Comparison of ENCODE assay signal across 20 cellular contexts in the genomic region with DNA sequence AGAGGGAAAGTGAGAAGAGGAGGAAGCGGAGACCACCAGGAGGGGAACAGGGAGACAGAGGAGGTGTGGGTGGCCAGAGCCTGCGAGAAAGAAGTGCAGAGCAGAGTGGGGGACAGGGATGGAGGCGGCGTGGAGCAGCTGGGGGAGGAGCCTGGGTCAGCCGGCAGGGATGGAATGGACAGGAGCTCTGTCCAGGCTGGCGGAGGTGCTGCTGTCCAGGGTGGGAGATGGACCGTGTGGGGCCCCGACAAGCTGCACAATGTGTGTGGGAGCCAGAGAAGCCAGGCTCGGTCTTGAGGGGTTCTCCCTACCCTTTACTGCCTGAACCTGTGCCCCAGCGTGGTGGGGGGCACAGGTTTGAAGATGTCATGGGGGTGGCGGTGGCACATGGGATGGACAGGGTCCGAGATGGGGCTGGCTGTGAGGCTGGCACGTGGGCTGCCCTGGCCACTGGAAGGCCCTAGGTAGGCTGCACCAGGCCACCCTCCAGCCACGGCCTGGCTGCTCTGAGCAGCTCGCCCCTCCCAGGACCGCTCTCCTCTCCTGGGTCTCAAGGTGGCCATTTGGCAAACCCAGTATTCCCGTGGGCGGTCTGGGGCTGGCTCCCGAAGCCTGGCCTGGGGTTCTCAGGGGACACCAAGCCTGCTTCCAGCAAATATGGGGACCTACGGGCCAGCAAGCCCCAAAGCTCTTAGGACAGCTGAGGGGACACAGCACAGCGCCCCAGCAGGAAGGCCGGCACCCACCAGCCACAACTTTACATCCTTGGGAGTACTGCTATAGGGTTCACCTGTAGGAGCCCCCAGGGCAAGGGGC. TPM values are rescaled to one million over a fixed set of nuclear protein-coding genes. Genes with fewer than 3 reads are reported as not detected.
DNase-seq lines count a peak whose midpoint lies in the region; ATAC-seq, FAIRE-seq and TF ChIP-seq lines count a peak whose summit lies in the region.
"Had no signal": no experiment of that assay in that cellular context is flagged by ENCODE, and none has a peak within 500 bp of the region (broad histone marks: within the 10 kb centered on the region; RNA-seq: fewer than 3 reads in every experiment).

No MANE protein-coding gene starts in this region.

- CTCF ChIA-PET in OCI-LY7 (lab: Charles Lee; ENCODE audit: unreplicated experiment) = no interaction called here
- CTCF ChIA-PET in HepG2 (lab: Yijun Ruan, JAX; ENCODE audit: low intra/inter-chr PET ratio, low total read pairs) = no interaction called here

- POLR2A ChIA-PET in OCI-LY7 (lab: Charles Lee) (interaction anchor here (0.6 kb wide), 1 partner anchor 503 kb away, joined by 3 read pairs; no protein-coding TSS in a partner anchor), HepG2 (lab: Yijun Ruan, JAX) (no interaction called here)

- TF ChIP-seq EP300 in HepG2 (IDR thresholded peaks at IDR 0.05; ENCODE audit: low read depth in 2 of 2, low read length in 2 of 2) = no peak
- no peak for TF ChIP-seq EP300 in HepG2 (CRISPR knock-in tag; IDR thresholded peaks at IDR 0.05; ENCODE audit: borderline replicate concordance)
- TF ChIP-seq EP300 in suprapubic skin (IDR thresholded peaks at IDR 0.05) = no peak

- H3K27me3 ChIP-seq in heart left ventricle (no peaks in the 10 kb centered on the region), body of pancreas (no peaks in the 10 kb centered on the region), osteoblast (ENCODE audit: insufficient read depth, low read length) (no peaks in the 10 kb centered on the region), HepG2 (ENCODE audit: control insufficient read depth in 1 of 2, insufficient read depth in 2 of 2, low read length in 2 of 2) (peaks cover 18 to 85% of the 10 kb centered on the region in 2 experiments), suprapubic skin (peaks cover 3% of the 10 kb centered on the region)
- H3K27me3 ChIP-seq: BLaER1 treated with 17β-estradiol and CSF1 and Interleukin-3, amounts not matched to agents 10 nM and 100 nM had no signal

- BruUV-seq in OCI-LY7 (replicated peaks; lab: Mats Ljungman, UMichigan) (no TSS peak), HepG2 (replicated peaks; lab: Mats Ljungman, UMichigan) (no TSS peak)

- TF ChIP-seq CTCF in heart left ventricle (IDR thresholded peaks at IDR 0.05) (no peak), OCI-LY7 (conservative IDR thresholded peaks at IDR 0.05; ENCODE audit: low read length) (0 out of 2 replicates have a peak, but pooled peaks have one; percentile 13), body of pancreas (IDR thresholded peaks at IDR 0.05) (no peak), osteoblast (IDR thresholded peaks at IDR 0.05; ENCODE audit: extremely low read depth, low read depth, low read length) (no peak), HepG2 (CRISPR knock-in tag; IDR thresholded peaks at IDR 0.05) (no peak), suprapubic skin (IDR thresholded peaks at IDR 0.05) (no peak)

- no peak overlapping the region for H3K27ac ChIP-seq in heart left ventricle
- no peak overlapping the region for H3K27ac ChIP-seq in OCI-LY7 (ENCODE audit: low read depth, low read length, poor library complexity, severe bottlenecking)
- H3K27ac ChIP-seq in body of pancreas = no peak overlapping the region
- no peak overlapping the region for H3K27ac ChIP-seq in osteoblast (ENCODE audit: low read depth, low read length)
- H3K27ac ChIP-seq in HepG2 (ENCODE audit: extremely low read length, insufficient read depth, low read length) = no peak overlapping the region
- no peak overlapping the region for H3K27ac ChIP-seq in suprapubic skin
- H3K27ac ChIP-seq: BLaER1 treated with 17β-estradiol and CSF1 and Interleukin-3, amounts not matched to agents 10 nM and 100 nM had no signal

- H2AFZ ChIP-seq in OCI-LY7 (ENCODE audit: low read length) (no peak overlapping the region), osteoblast (ENCODE audit: low read length) (no peak overlapping the region), HepG2 (ENCODE audit: low read length) (no peak overlapping the region)

- peak; percentile 63 for DNase-seq in Right ventricle myocardium inferior (ENCODE audit: missing footprints)
- no peak for DNase-seq in heart left ventricle
- DNase-seq in OCI-LY7 (ENCODE audit: low spot score) = no peak
- no peak for DNase-seq in body of pancreas
- peak; percentile 88 for DNase-seq in osteoblast (ENCODE audit: insufficient read length, low spot score, missing footprints)
- no peak for DNase-seq in HepG2 (ENCODE audit: low spot score)
- DNase-seq in suprapubic skin (ENCODE audit: low spot score in 2 of 2) = no peak
- DNase-seq: Calu3, DMS79 treated with DMSO at 0.1 percent for 48 hours, EL, H9, KBM-7 had no signal

- TF ChIP-seq RAD21 in HepG2 (CRISPR knock-in tag; IDR thresholded peaks at IDR 0.05) = no peak

- H3K4me2 ChIP-seq in OCI-LY7 (ENCODE audit: low read length) (no peak overlapping the region), osteoblast (ENCODE audit: insufficient read depth, low read length) (no peak overlapping the region), HepG2 (ENCODE audit: low read depth, low read length) (no peak overlapping the region)
- H3K4me2 ChIP-seq: BLaER1 treated with 17β-estradiol and CSF1 and Interleukin-3, amounts not matched to agents 10 nM and 100 nM had no signal

- WGBS in heart left ventricle, 4 donors = 70 to 80% (median 74%) methylated on average over 13 to 22 of the region's 22 CpGs
- WGBS in body of pancreas, 2 donors = 72 to 79% methylated on average over 12 to 22 of the region's 22 CpGs
- WGBS in HepG2 (ENCODE audit: low lambda C conversion rate) = 32% methylated on average over 8 of the region's 22 CpGs
- WGBS in suprapubic skin = 83% methylated on average over 21 of the region's 22 CpGs

- H3K9me2 ChIP-seq in OCI-LY7 (ENCODE audit: insufficient read depth, low read length) = no peaks in the 10 kb centered on the region

- no peak overlapping the region for H3K9ac ChIP-seq in HepG2 (ENCODE audit: insufficient read depth, low read depth, low read length)
- H3K9ac ChIP-seq: BLaER1 treated with 17β-estradiol and CSF1 and Interleukin-3, amounts not matched to agents 10 nM and 100 nM had no signal

- H4K20me1 ChIP-seq in OCI-LY7 (ENCODE audit: insufficient read depth, low read length) = no peaks in the 10 kb centered on the region
- no peaks in the 10 kb centered on the region for H4K20me1 ChIP-seq in osteoblast (ENCODE audit: insufficient read depth, low read length)
- H4K20me1 ChIP-seq in HepG2 (ENCODE audit: insufficient read depth, low read length) = no peaks in the 10 kb centered on the region

- intact Hi-C loops in Right ventricle myocardium inferior (cut with DNase I) (no loop called here), heart left ventricle (cut with DNase I) (loop anchor here in 2 of 10 donors (5.0 to 10.0 kb wide), 2 partner anchors 329 to 332 kb away; no protein-coding TSS in a partner anchor), OCI-LY7 (cut with micrococcal nuclease; ENCODE audit: unreplicated experiment) (no loop called here), body of pancreas (cut with DNase I) (loop anchor here (10.0 kb wide), 1 partner anchor 332 kb away; no protein-coding TSS in a partner anchor), HepG2 (cut with micrococcal nuclease; ENCODE audit: unreplicated experiment) (no loop called here)

- TF ChIP-seq POLR2A in heart left ventricle (IDR thresholded peaks at IDR 0.05) (no peak), body of pancreas (IDR thresholded peaks at IDR 0.05) (no peak), HepG2 (IDR thresholded peaks at IDR 0.05; ENCODE audit: insufficient read depth in 1 of 2, low read depth in 2 of 2, low read length in 2 of 2) (no peak), suprapubic skin (IDR thresholded peaks at IDR 0.05) (no peak)

- peaks cover 0 to 6% (median 0%) of the 10 kb centered on the region in 12 donors for H3K4me1 ChIP-seq in heart left ventricle
- no peaks in the 10 kb centered on the region for H3K4me1 ChIP-seq in OCI-LY7 (ENCODE audit: insufficient read depth, low read length, poor library complexity, severe bottlenecking)
- no peaks in the 10 kb centered on the region for H3K4me1 ChIP-seq in body of pancreas
- H3K4me1 ChIP-seq in osteoblast (ENCODE audit: insufficient read depth, low read length) = no peaks in the 10 kb centered on the region
- peaks cover 8% of the 10 kb centered on the region; the same call in 1 of the 2 replicates for H3K4me1 ChIP-seq in HepG2 (ENCODE audit: insufficient read depth, low read length)
- no peaks in the 10 kb centered on the region for H3K4me1 ChIP-seq in suprapubic skin

- in situ Hi-C loops in HepG2 (cut with HindIII; ENCODE audit: extremely low pct_ligation_motif_present, low pct_unique_long_range_greater_than_20kb) = no loop called here

- H3K36me3 ChIP-seq in heart left ventricle (peaks cover 0 to 3% (median 0%) of the 10 kb centered on the region in 9 donors), OCI-LY7 (ENCODE audit: insufficient read depth, low read length) (no peaks in the 10 kb centered on the region), body of pancreas (replicated peaks in 1 of 2; ENCODE audit: insufficient read depth in 1 of 2, low read depth in 2 of 2) (no peaks in the 10 kb centered on the region), osteoblast (ENCODE audit: insufficient read depth, low read length) (no peaks in the 10 kb centered on the region), HepG2 (replicated peaks in 1 of 2; ENCODE audit: control insufficient read depth in 1 of 2, insufficient read depth in 2 of 2, low read length in 2 of 2) (no peaks in the 10 kb centered on the region), suprapubic skin (no peaks in the 10 kb centered on the region)
- H3K36me3 ChIP-seq: BLaER1 treated with 17β-estradiol and CSF1 and Interleukin-3, amounts not matched to agents 10 nM and 100 nM had no signal

- no peak for FAIRE-seq in HepG2 (lab: Jason Lieb, UNC)
- FAIRE-seq: GM12878, H1, HTR-8/SVneo had no signal

- ATAC-seq in Right ventricle myocardium inferior (no peak), heart left ventricle (no peak), body of pancreas (peak; percentile 16), HG03565 (IDR thresholded peaks at IDR 0.05; ENCODE audit: unreplicated experiment) (no peak), HepG2 (no peak)
- ATAC-seq: CD8-positive, alpha-beta T cell had no signal

- H3K9me3 ChIP-seq in heart left ventricle (no peaks in the 10 kb centered on the region), OCI-LY7 (ENCODE audit: low read length) (no peaks in the 10 kb centered on the region), body of pancreas (no peaks in the 10 kb centered on the region), osteoblast (ENCODE audit: low read depth, low read length) (no peaks in the 10 kb centered on the region), HepG2 (ENCODE audit: low read length) (no peaks in the 10 kb centered on the region), suprapubic skin (no peaks in the 10 kb centered on the region)
- H3K9me3 ChIP-seq: BLaER1 treated with 17β-estradiol and CSF1 and Interleukin-3, amounts not matched to agents 10 nM and 100 nM had no signal

- H3K79me2 ChIP-seq in OCI-LY7 (ENCODE audit: insufficient read depth, low read depth, low read length) = no peaks in the 10 kb centered on the region
- no peaks in the 10 kb centered on the region for H3K79me2 ChIP-seq in osteoblast (ENCODE audit: insufficient read depth, low read length)
- H3K79me2 ChIP-seq in HepG2 (ENCODE audit: insufficient read depth, low read length) = no peaks in the 10 kb centered on the region

- H3K4me3 ChIP-seq in heart left ventricle = no peak overlapping the region
- H3K4me3 ChIP-seq in OCI-LY7 (ENCODE audit: low read depth, low read length, poor library complexity, severe bottlenecking) = no peak overlapping the region
- no peak overlapping the region for H3K4me3 ChIP-seq in body of pancreas
- no peak overlapping the region for H3K4me3 ChIP-seq in osteoblast (ENCODE audit: insufficient read depth, low read length)
- no peak overlapping the region for H3K4me3 ChIP-seq in HepG2 (replicated peaks in 1 of 3; ENCODE audit: insufficient read depth in 1 of 3, low read depth in 2 of 3, low read length in 3 of 3)
- no peak overlapping the region for H3K4me3 ChIP-seq in suprapubic skin
- H3K4me3 ChIP-seq: BLaER1 treated with 17β-estradiol and CSF1 and Interleukin-3, amounts not matched to agents 10 nM and 100 nM; GM12878 had no signal

RNA-seq across cellular contexts. Expression of gene YKT6, which starts 32.3 kb away (rescaled TPM):
- total RNA-seq in Right ventricle myocardium inferior (58.0 TPM), heart left ventricle (10 to 100 TPM; 43.8 to 82.2 (median 46.6) TPM), OCI-LY7 (2022) (70.5 and 74.2 TPM in 2 replicates), body of pancreas (10 to 100 TPM; 37.6 to 55.4 TPM), osteoblast (90.1 and 95.2 TPM in 2 replicates), HepG2 (2016; rRNA removed; fragmentation: Illumina TruSeq; extraction: Trizol) (52.2 and 59.0 TPM in 2 replicates), suprapubic skin (10 to 100 TPM; 40.6 to 52.1 (median 43.5) TPM)
- polyA plus RNA-seq in heart left ventricle (100 to 1,000 TPM in 1 of 2 donors, 10 to 100 TPM in 1; 28.5 to 133 TPM), HepG2 (2011; rRNA removed) (60.3 and 65.6 TPM in 2 replicates)
- total RNA-seq in OCI-LY7 (2014; rRNA removed; shearing (Covaris generic)) = 41.1 and 50.6 TPM in 2 replicates
- 32.5 and 39.5 TPM in 2 replicates for total RNA-seq in HepG2 (2016; cell fraction: cytosol; rRNA removed; fragmentation: Illumina TruSeq; extraction: Trizol; ENCODE audit: low read depth)
- 50.3 and 53.4 TPM in 2 replicates for total RNA-seq in HepG2 (2016; cell fraction: insoluble cytoplasmic fraction; rRNA removed; fragmentation: Illumina TruSeq; extraction: Trizol)
- total RNA-seq in HepG2 (2016; cell fraction: membrane; rRNA removed; fragmentation: Illumina TruSeq; extraction: Trizol) = 72.2 and 82.9 TPM in 2 replicates
- total RNA-seq in HepG2 (2016; cell fraction: nucleus; rRNA removed; fragmentation: Illumina TruSeq; extraction: Trizol) = 29.8 and 32.8 TPM in 2 replicates
- 59.3 and 64.4 TPM in 2 replicates for polyA plus RNA-seq in HepG2 (2011; cell fraction: cytosol; rRNA removed)
- 71.8 and 75.7 TPM in 2 replicates for polyA plus RNA-seq in HepG2 (2011; cell fraction: nucleus; rRNA removed)
- 36.1 and 46.4 TPM in 2 replicates for polyA plus RNA-seq in HepG2 (2012)
- 51.9 and 71.1 TPM in 2 replicates for polyA plus RNA-seq in HepG2 (2016; cell fraction: cytosol; fragmentation: Illumina TruSeq; extraction: Trizol; ENCODE audit: low read depth)
- polyA plus RNA-seq in HepG2 (2016; cell fraction: insoluble cytoplasmic fraction; fragmentation: Illumina TruSeq; extraction: Trizol; ENCODE audit: low read depth) = 67.7 and 77.1 TPM in 2 replicates
- 72.0 and 86.2 TPM in 2 replicates for polyA plus RNA-seq in HepG2 (2016; cell fraction: membrane; fragmentation: Illumina TruSeq; extraction: Trizol; ENCODE audit: low read depth)
- 65.4 and 71.2 TPM in 2 replicates for polyA plus RNA-seq in HepG2 (2016; cell fraction: nucleus; fragmentation: Illumina TruSeq; extraction: Trizol; ENCODE audit: insufficient read depth, low read depth)
- polyA minus RNA-seq in HepG2 (2011; rRNA and poly(A)+ RNA removed; ENCODE audit: low replicate concordance) = 55.8 and 105 TPM in 2 replicates
- 19.1 and 20.7 TPM in 2 replicates for polyA minus RNA-seq in HepG2 (2011; cell fraction: cytosol; rRNA and poly(A)+ RNA removed)
- 38.1 and 44.4 TPM in 2 replicates for polyA minus RNA-seq in HepG2 (2011; cell fraction: nucleus; rRNA and poly(A)+ RNA removed)

RNA-seq across cellular contexts. Expression of gene GCK, which starts 43.9 kb away (rescaled TPM):
- total RNA-seq in Right ventricle myocardium inferior (1.8 TPM), heart left ventricle (1 to 10 TPM in 6 of 9 donors, under 1 TPM in 3; 0.54 to 3.3 (median 1.3) TPM), OCI-LY7 (2022) (not detected in 2 replicates), body of pancreas (1 to 10 TPM; 1.3 to 2.1 TPM), osteoblast (not detected in 2 replicates), HepG2 (2016; rRNA removed; fragmentation: Illumina TruSeq; extraction: Trizol) (not detected in 2 replicates), suprapubic skin (under 1 TPM in 1 of 4 donors, not detected in 3; 0.52 TPM)
- polyA plus RNA-seq in heart left ventricle (1 to 10 TPM; 3.6 to 5.7 TPM), HepG2 (2011; rRNA removed) (not detected in 2 replicates)
- 0.16 TPM in 1 of 2 replicates, not detected in the other for total RNA-seq in OCI-LY7 (2014; rRNA removed; shearing (Covaris generic))
- not detected in 2 replicates for total RNA-seq in HepG2 (2016; cell fraction: cytosol; rRNA removed; fragmentation: Illumina TruSeq; extraction: Trizol; ENCODE audit: low read depth)
- total RNA-seq in HepG2 (2016; cell fraction: insoluble cytoplasmic fraction; rRNA removed; fragmentation: Illumina TruSeq; extraction: Trizol) = not detected in 2 replicates
- total RNA-seq in HepG2 (2016; cell fraction: membrane; rRNA removed; fragmentation: Illumina TruSeq; extraction: Trizol) = not detected in 2 replicates
- total RNA-seq in HepG2 (2016; cell fraction: nucleus; rRNA removed; fragmentation: Illumina TruSeq; extraction: Trizol) = not detected in 2 replicates
- not detected in 2 replicates for polyA plus RNA-seq in HepG2 (2011; cell fraction: cytosol; rRNA removed)
- polyA plus RNA-seq in HepG2 (2011; cell fraction: nucleus; rRNA removed) = not detected in 2 replicates
- polyA plus RNA-seq in HepG2 (2012) = 0.55 TPM in 1 of 2 replicates, not detected in the other
- not detected in 2 replicates for polyA plus RNA-seq in HepG2 (2016; cell fraction: cytosol; fragmentation: Illumina TruSeq; extraction: Trizol; ENCODE audit: low read depth)
- polyA plus RNA-seq in HepG2 (2016; cell fraction: insoluble cytoplasmic fraction; fragmentation: Illumina TruSeq; extraction: Trizol; ENCODE audit: low read depth) = not detected in 2 replicates
- not detected in 2 replicates for polyA plus RNA-seq in HepG2 (2016; cell fraction: membrane; fragmentation: Illumina TruSeq; extraction: Trizol; ENCODE audit: low read depth)
- not detected in 2 replicates for polyA plus RNA-seq in HepG2 (2016; cell fraction: nucleus; fragmentation: Illumina TruSeq; extraction: Trizol; ENCODE audit: insufficient read depth, low read depth)
- not detected in 2 replicates for polyA minus RNA-seq in HepG2 (2011; rRNA and poly(A)+ RNA removed; ENCODE audit: low replicate concordance)
- not detected in 2 replicates for polyA minus RNA-seq in HepG2 (2011; cell fraction: cytosol; rRNA and poly(A)+ RNA removed)
- polyA minus RNA-seq in HepG2 (2011; cell fraction: nucleus; rRNA and poly(A)+ RNA removed) = not detected in 2 replicates
- total RNA-seq: A172, Calu3, G401, GM12878 had no signal

Comparison
In these comparisons a context has a peak if more than half of its experiments do, and no peak if none do; other contexts are left out.
1. DNase-seq: peak in Right ventricle myocardium inferior (single experiment) and osteoblast (single experiment); none in heart left ventricle (0 of 5), OCI-LY7 (single experiment), body of pancreas (0 of 4), HepG2 (single experiment) and suprapubic skin (0 of 2).